Comparison of ENCODE assay signal across 7 cellular contexts in the genomic region with DNA sequence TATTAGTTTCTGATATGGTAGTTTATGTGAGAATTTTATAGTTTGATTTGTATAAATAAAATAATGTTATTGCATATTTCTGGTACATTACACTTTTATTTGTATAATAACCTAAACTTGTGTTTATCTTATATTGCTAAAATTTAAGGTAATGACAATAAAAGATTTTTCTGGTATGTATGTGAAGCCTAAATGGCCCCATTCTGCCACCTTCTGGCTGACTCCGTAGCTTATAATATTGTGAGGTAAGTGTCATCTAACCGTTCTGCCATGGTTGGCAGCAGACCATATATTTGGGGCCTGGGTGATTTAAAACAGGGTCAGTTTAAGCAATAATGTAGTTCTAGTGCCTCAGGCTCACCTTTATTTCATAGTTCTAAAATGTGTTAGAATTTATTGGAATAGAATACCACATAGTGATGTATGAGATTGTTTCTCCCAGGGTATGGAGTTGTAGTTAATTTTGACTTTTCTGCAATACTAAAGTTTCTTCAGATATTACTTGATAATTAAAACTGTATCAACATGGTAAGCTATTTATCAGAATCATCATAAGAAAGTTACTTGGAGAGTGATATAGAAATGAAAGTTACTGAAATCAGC. TPM values are rescaled to one million over a fixed set of nuclear protein-coding genes. Genes with fewer than 3 reads are reported as not detected.
DNase-seq lines count a peak whose midpoint lies in the region; ATAC-seq and TF ChIP-seq lines count a peak whose summit lies in the region.

No MANE protein-coding gene starts in this region.

- H3K9me3 Mint-ChIP-seq in activated CD4-positive, alpha-beta T cell treated with anti-CD3 and anti-CD28 coated beads for 36 hours (ENCODE audit: low read depth): no peaks in the 10 kb centered on the region
- H3K9me3 Mint-ChIP-seq in effector memory CD8-positive, alpha-beta T cell: no peaks in the 10 kb centered on the region
- H3K9me3 Mint-ChIP-seq in naive thymus-derived CD4-positive, alpha-beta T cell: no peaks in the 10 kb centered on the region
- H3K9me3 Mint-ChIP-seq in type B pancreatic cell: no peaks in the 10 kb centered on the region

- no peaks in the 10 kb centered on the region for H3K27me3 ChIP-seq in naive thymus-derived CD4-positive, alpha-beta T cell (ENCODE audit: control insufficient read depth in 2 of 2, insufficient read depth in 2 of 2, low read length in 2 of 2)

- intact Hi-C loops in activated CD4-positive, alpha-beta T cell treated with anti-CD3 and anti-CD28 coated beads for 36 hours (cut with DNase I, micrococcal nuclease): loop anchor here (1.0 to 5.0 kb wide), 3 partner anchors 126 to 218 kb away; partner anchors contain the start of gene TTLL7 (in 1 of the 2)
- intact Hi-C loops in naive thymus-derived CD4-positive, alpha-beta T cell (cut with micrococcal nuclease): loop anchor here (1.0 to 10.0 kb wide), 8 partner anchors 46 to 1348 kb away; partner anchors contain the start of gene TTLL7 (in 1 of the 2)

- H3K27ac Mint-ChIP-seq in activated CD4-positive, alpha-beta T cell treated with anti-CD3 and anti-CD28 coated beads for 36 hours: no peak overlapping the region
- no peak overlapping the region for H3K27ac Mint-ChIP-seq in effector memory CD8-positive, alpha-beta T cell
- no peak overlapping the region for H3K27ac Mint-ChIP-seq in naive thymus-derived CD4-positive, alpha-beta T cell
- H3K27ac Mint-ChIP-seq in type B pancreatic cell: no peak overlapping the region

- POLR2A ChIA-PET in activated CD4-positive, alpha-beta T cell treated with anti-CD3 and anti-CD28 coated beads for 36 hours (lab: Charles Lee): no interaction called here
- POLR2A ChIA-PET in naive thymus-derived CD4-positive, alpha-beta T cell (lab: Charles Lee): no interaction called here

- DNase-seq in GM12864 (ENCODE audit: low read depth): no peak
- DNase-seq in NCI-H2171 (lab: John Stamatoyannopoulos, UW): peak; percentile 22
- DNase-seq in activated CD4-positive, alpha-beta T cell treated with anti-CD3 and anti-CD28 coated beads for 36 hours: peak; percentile 73
- DNase-seq in effector memory CD8-positive, alpha-beta T cell: peak; percentile 37 to 55 (median 45)
- peak in 7 of 9 donors; percentile 20 to 58 (median 44) for DNase-seq in naive thymus-derived CD4-positive, alpha-beta T cell
- no peak for DNase-seq in type B pancreatic cell (ENCODE audit: extremely low spot score, unreplicated experiment)

- H3K36me3 Mint-ChIP-seq in activated CD4-positive, alpha-beta T cell treated with anti-CD3 and anti-CD28 coated beads for 36 hours (ENCODE audit: low read depth): peaks cover 2% of the 10 kb centered on the region
- no peaks in the 10 kb centered on the region for H3K36me3 Mint-ChIP-seq in effector memory CD8-positive, alpha-beta T cell (ENCODE audit: insufficient read depth)
- H3K36me3 Mint-ChIP-seq in naive thymus-derived CD4-positive, alpha-beta T cell: peaks cover 0 to 4% (median 0%) of the 10 kb centered on the region in 5 donors
- peaks cover 15% of the 10 kb centered on the region for H3K36me3 Mint-ChIP-seq in type B pancreatic cell

- H3K4me1 Mint-ChIP-seq in activated CD4-positive, alpha-beta T cell treated with anti-CD3 and anti-CD28 coated beads for 36 hours: no peaks in the 10 kb centered on the region
- no peaks in the 10 kb centered on the region for H3K4me1 Mint-ChIP-seq in effector memory CD8-positive, alpha-beta T cell (ENCODE audit: low read depth in 2 of 2)
- H3K4me1 Mint-ChIP-seq in naive thymus-derived CD4-positive, alpha-beta T cell: no peaks in the 10 kb centered on the region
- H3K4me1 Mint-ChIP-seq in type B pancreatic cell (ENCODE audit: unreplicated experiment): peaks cover 14% of the 10 kb centered on the region

- H3K27ac ChIP-seq in naive thymus-derived CD4-positive, alpha-beta T cell (ENCODE audit: low read depth, low read length): no peak overlapping the region

- TF ChIP-seq CTCF in GM12864 (IDR thresholded peaks at IDR 0.05; ENCODE audit: low read depth, low read length, missing control alignments): peak; percentile 44
- TF ChIP-seq CTCF in type B pancreatic cell (conservative IDR thresholded peaks at IDR 0.05): peak; percentile 76

- no peak overlapping the region for H3K4me3 ChIP-seq in GM12864 (ENCODE audit: low read depth, low read length)
- H3K4me3 ChIP-seq in naive thymus-derived CD4-positive, alpha-beta T cell (ENCODE audit: low read length): no peak overlapping the region

- H3K9me3 ChIP-seq in naive thymus-derived CD4-positive, alpha-beta T cell (ENCODE audit: control insufficient read depth in 2 of 3, low read length in 3 of 3): no peaks in the 10 kb centered on the region

- CTCF ChIA-PET in activated CD4-positive, alpha-beta T cell treated with anti-CD3 and anti-CD28 coated beads for 36 hours (lab: Charles Lee): interaction anchor here (0.6 to 5.0 kb wide), 13 partner anchors 10 to 670 kb away, joined by 3 to 64 read pairs (median 3); partner anchors contain the start of gene PRKACB
- CTCF ChIA-PET in naive thymus-derived CD4-positive, alpha-beta T cell (lab: Charles Lee): interaction anchor here (0.7 to 2.0 kb wide), 4 partner anchors 191 to 705 kb away, joined by 3 to 15 read pairs (median 4); no protein-coding TSS in a partner anchor

- no peaks in the 10 kb centered on the region for H3K27me3 Mint-ChIP-seq in activated CD4-positive, alpha-beta T cell treated with anti-CD3 and anti-CD28 coated beads for 36 hours
- no peaks in the 10 kb centered on the region for H3K27me3 Mint-ChIP-seq in effector memory CD8-positive, alpha-beta T cell
- peaks cover 0 to 10% (median 0%) of the 10 kb centered on the region in 5 donors for H3K27me3 Mint-ChIP-seq in naive thymus-derived CD4-positive, alpha-beta T cell
- no peaks in the 10 kb centered on the region for H3K27me3 Mint-ChIP-seq in type B pancreatic cell

- no peaks in the 10 kb centered on the region for H3K4me1 ChIP-seq in naive thymus-derived CD4-positive, alpha-beta T cell (ENCODE audit: control insufficient read depth in 2 of 2, insufficient read depth in 2 of 2, low read length in 2 of 2)

- H3K4me3 Mint-ChIP-seq in activated CD4-positive, alpha-beta T cell treated with anti-CD3 and anti-CD28 coated beads for 36 hours: no peak overlapping the region
- no peak overlapping the region for H3K4me3 Mint-ChIP-seq in effector memory CD8-positive, alpha-beta T cell
- H3K4me3 Mint-ChIP-seq in naive thymus-derived CD4-positive, alpha-beta T cell: no peak overlapping the region
- no peak overlapping the region for H3K4me3 Mint-ChIP-seq in type B pancreatic cell

- ATAC-seq in HG02610 (IDR thresholded peaks at IDR 0.05; ENCODE audit: unreplicated experiment): peak; percentile 68
- ATAC-seq in activated CD4-positive, alpha-beta T cell treated with anti-CD3 and anti-CD28 coated beads for 36 hours: peak; percentile 42
- ATAC-seq in effector memory CD8-positive, alpha-beta T cell (replicated peaks): peak; percentile 64
- peak; percentile 78 for ATAC-seq in naive thymus-derived CD4-positive, alpha-beta T cell

- H3K36me3 ChIP-seq in naive thymus-derived CD4-positive, alpha-beta T cell (ENCODE audit: control insufficient read depth in 2 of 3, insufficient read depth in 3 of 3, low read length in 3 of 3): no peaks in the 10 kb centered on the region

RNA-seq across cellular contexts. Expression of gene PRKACB, which starts 21.2 kb away (rescaled TPM):
- total RNA-seq in activated CD4-positive, alpha-beta T cell treated with anti-CD3 and anti-CD28 coated beads for 36 hours: 10 to 100 TPM; 22.2 to 25.5 TPM
- total RNA-seq in naive thymus-derived CD4-positive, alpha-beta T cell: 100 to 1,000 TPM in 2 of 5 experiments, 10 to 100 TPM in 3; 71.1 to 176 (median 89.3) TPM
- 100 to 1,000 TPM in 1 of 2 donors, 10 to 100 TPM in 1; 95.0 to 134 TPM for polyA plus RNA-seq in naive thymus-derived CD4-positive, alpha-beta T cell
- total RNA-seq in type B pancreatic cell (ENCODE audit: low replicate concordance): 22.5 and 36.0 TPM in 2 replicates

Comparison
In these comparisons a context has a peak if more than half of its experiments do, and no peak if none do; other contexts are left out.
1. DNase-seq: peak in NCI-H2171 (single experiment), activated CD4-positive, alpha-beta T cell treated with anti-CD3 and anti-CD28 coated beads for 36 hours (single experiment), effector memory CD8-positive, alpha-beta T cell (3 of 3) and naive thymus-derived CD4-positive, alpha-beta T cell (7 of 9); none in GM12864 (single experiment) and type B pancreatic cell (single experiment).
2. Peak in every context shown above with its lines, with median percentiles within 50 percentile points of each other: ATAC-seq.